In genomic region chr19:52094526-52094925, GRCh38 we compare ENCODE assay signal across 8 cellular contexts. TPM values are rescaled to one million over a fixed set of nuclear protein-coding genes. Genes with fewer than 3 reads are reported as not detected.
A peak's percentile ranks its signal among the peaks of the same experiment; 100 is the strongest.
DNase-seq lines count a peak whose midpoint lies in the region; ATAC-seq and TF ChIP-seq lines count a peak whose summit lies in the region.

No MANE protein-coding gene starts in this region.

- peaks cover 0 to 25% (median 3%) of the 10 kb centered on the region in 3 donors for H3K9me3 ChIP-seq in gastrocnemius medialis

- no peak overlapping the region for H3K27ac ChIP-seq in gastrocnemius medialis

- peaks cover 16 to 21% of the 10 kb centered on the region in 2 donors for H3K4me1 ChIP-seq in gastrocnemius medialis

- in situ Hi-C loops in gastrocnemius medialis (cut with MboI; ENCODE audit: low sequenced_read_pairs in 4 of 4), result no loop called here

- intact Hi-C loops in gastrocnemius medialis (cut with DNase I; ENCODE audit: low total_unique reads), result no loop called here
- intact Hi-C loops in sciatic nerve (cut with DNase I), result no loop called here

- no peaks in the 10 kb centered on the region for H3K27me3 ChIP-seq in gastrocnemius medialis

- peaks cover 58% of the 10 kb centered on the region for H3K36me3 Mint-ChIP-seq in T-helper 2 cell treated with Interferon-gamma antibody and Interleukin-4, amounts not matched to agents 5 μg/mL and 100 μg/mL, for 36 hours (ENCODE audit: low read depth)

- peak overlapping the region; percentile 89 for H3K27ac Mint-ChIP-seq in T-helper 2 cell treated with Interferon-gamma antibody and Interleukin-4, amounts not matched to agents 5 μg/mL and 100 μg/mL, for 36 hours

- TF ChIP-seq POLR2A in gastrocnemius medialis (IDR thresholded peaks at IDR 0.05), result no peak

- DNase-seq in GM12865 (ENCODE audit: low read depth) (no peak), glomerular visceral epithelial cell (ENCODE audit: extremely low spot score) (peak; percentile 3), gastrocnemius medialis (no peak), putamen (ENCODE audit: low spot score) (no peak), sciatic nerve (ENCODE audit: low spot score) (no peak), HUDEP-2 (lab: John Stamatoyannopoulos, UW; ENCODE audit: unreplicated experiment in 76 of 76) (no peak)
- no peak for DNase-seq in T-helper 2 cell treated with Interferon-gamma antibody and Interleukin-4, amounts not matched to agents 5 μg/mL and 100 μg/mL, for 36 hours (ENCODE audit: low spot score)

- H3K27me3 Mint-ChIP-seq in T-helper 2 cell treated with Interferon-gamma antibody and Interleukin-4, amounts not matched to agents 5 μg/mL and 100 μg/mL, for 36 hours (ENCODE audit: low read depth), result no peaks in the 10 kb centered on the region

- peaks cover 15% of the 10 kb centered on the region for H3K4me1 Mint-ChIP-seq in T-helper 2 cell treated with Interferon-gamma antibody and Interleukin-4, amounts not matched to agents 5 μg/mL and 100 μg/mL, for 36 hours (ENCODE audit: low read depth)

- H3K4me3 Mint-ChIP-seq in T-helper 2 cell treated with Interferon-gamma antibody and Interleukin-4, amounts not matched to agents 5 μg/mL and 100 μg/mL, for 36 hours, result peak overlapping the region; percentile 89

- H3K4me3 ChIP-seq in GM12865 (ENCODE audit: low read depth, low read length) (peak overlapping the region; percentile 77), gastrocnemius medialis (peak overlapping the region; percentile 80 to 96 (median 92))

- H3K36me3 ChIP-seq in gastrocnemius medialis, result peaks cover 0 to 36% of the 10 kb centered on the region in 2 donors

- ATAC-seq in gastrocnemius medialis (no peak), sciatic nerve (no peak), GM18858 (IDR thresholded peaks at IDR 0.05; ENCODE audit: unreplicated experiment) (no peak)

- H3K9me3 Mint-ChIP-seq in T-helper 2 cell treated with Interferon-gamma antibody and Interleukin-4, amounts not matched to agents 5 μg/mL and 100 μg/mL, for 36 hours, result peaks cover 84% of the 10 kb centered on the region

- TF ChIP-seq CTCF in GM12865 (IDR thresholded peaks at IDR 0.05; ENCODE audit: insufficient read depth, low read depth, low read length, missing control alignments), result no peak
- no peak for TF ChIP-seq CTCF in gastrocnemius medialis (IDR thresholded peaks at IDR 0.05 in 4 of 5, conservative IDR thresholded peaks at IDR 0.05 in 1 of 5)

RNA-seq across cellular contexts. Expression of gene ZNF841, which starts 1.0 kb away (rescaled TPM):
- total RNA-seq in gastrocnemius medialis (1 to 10 TPM; 2.1 to 3.1 (median 2.3) TPM), sciatic nerve (38.3 TPM)

RNA-seq across cellular contexts. Expression of gene ZNF616, which starts 45.2 kb away (rescaled TPM):
- 1 to 10 TPM; 1.1 to 5.3 (median 2.4) TPM for total RNA-seq in gastrocnemius medialis
- 12.8 TPM for total RNA-seq in sciatic nerve

RNA-seq across cellular contexts. Expression of gene ZNF432, which starts 45.9 kb away (rescaled TPM):
- total RNA-seq in gastrocnemius medialis (1 to 10 TPM; 2.1 to 9.5 (median 4.4) TPM), sciatic nerve (17.9 TPM)
